ENCODE assay signal across 7 cellular contexts in genomic region chr13:51773515-51773914, GRCh38.
"Had no signal": no experiment of that assay in that cellular context is flagged by ENCODE, and none has a peak within 500 bp of the region (broad histone marks: within the 10 kb centered on the region; RNA-seq: fewer than 3 reads in every experiment).

No MANE protein-coding gene starts in this region.

- H3K36me3 Mint-ChIP-seq: IgD-negative memory B cell had no signal

- H3K27ac ChIP-seq: HL-60 had no signal

- DNase-seq: GOT3, HFFc6 had no signal

- H3K4me1 ChIP-seq: HAP-1 had no signal

- ATAC-seq: HCT116, HepG2 had no signal

- H3K4me3 ChIP-seq: HAP-1 had no signal

- H3K27me3 Mint-ChIP-seq: IgD-negative memory B cell had no signal

- H3K4me3 Mint-ChIP-seq: HFFc6, IgD-negative memory B cell had no signal

- H3K36me3 ChIP-seq: HAP-1 had no signal

- H3K9me3 ChIP-seq: HAP-1 had no signal

- H3K27ac Mint-ChIP-seq: HFFc6 had no signal

- H3K9me3 Mint-ChIP-seq: HFFc6, IgD-negative memory B cell had no signal
